Comparison of ENCODE assay signal across 1 cellular context in the genomic region with DNA sequence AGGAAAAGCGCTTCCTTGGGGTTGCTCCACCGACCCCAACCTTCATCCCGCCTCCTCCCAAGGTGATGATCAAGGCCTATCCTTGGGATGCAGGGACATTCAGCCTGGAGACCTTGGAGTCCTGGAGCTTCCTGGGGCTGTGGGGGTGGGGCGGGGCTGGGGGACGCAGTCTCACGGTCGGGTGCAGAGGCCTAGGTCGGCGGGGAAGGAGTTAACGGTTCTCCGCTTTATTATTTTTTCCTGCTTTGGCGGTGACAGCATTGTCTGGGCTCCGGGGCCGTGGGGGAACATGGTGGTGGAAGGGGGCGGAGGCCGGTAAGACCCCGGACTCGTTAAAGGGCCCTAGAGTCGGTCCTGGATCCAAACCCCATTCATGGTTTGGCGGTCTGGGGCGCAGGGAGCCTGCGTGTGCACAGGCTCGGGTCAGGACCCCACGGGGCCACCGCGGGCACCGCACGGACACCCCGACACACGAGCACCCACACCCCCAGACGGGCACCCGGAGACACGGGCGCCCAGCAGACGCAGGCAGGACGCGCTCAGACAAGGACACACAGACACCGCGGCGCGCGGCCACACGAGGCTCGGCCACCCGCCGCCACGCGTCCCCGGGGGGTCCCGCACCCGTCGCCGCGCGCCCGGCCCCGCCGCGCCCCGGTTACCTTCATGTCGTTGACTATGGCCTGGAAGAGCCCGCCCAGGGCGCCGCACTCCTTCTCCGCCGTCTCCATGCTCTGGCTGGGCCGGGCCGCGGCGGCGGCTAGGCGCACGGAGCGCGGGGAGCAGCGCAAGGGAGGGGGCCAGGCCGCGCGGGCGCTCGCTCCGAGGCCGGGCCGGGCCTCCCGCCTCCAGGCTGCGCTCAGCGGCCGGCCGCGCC.
TF ChIP-seq lines count a peak whose summit lies in the region.

No MANE protein-coding gene starts in this region.

TF ChIP-seq in endothelial cell of umbilical vein, 7 proteins besides CTCF, POLR2A, EP300 and RAD21 (continued from another document):
- no peak for TF ChIP-seq FOS (IDR thresholded peaks at IDR 0.05; ENCODE audit: borderline replicate concordance, insufficient read depth, low read length)
- no peak for TF ChIP-seq GATA2 (IDR thresholded peaks at IDR 0.05; ENCODE audit: insufficient read depth, insufficient read length, low read depth, low read length)
- no peak for TF ChIP-seq POLR2AphosphoS5 (IDR thresholded peaks at IDR 0.05; ENCODE audit: insufficient read depth, low read depth, low read length)
